In genomic region chr20:52193133-52193532, GRCh38 we compare ENCODE assay signal across 11 cellular contexts. TPM values are rescaled to one million over a fixed set of nuclear protein-coding genes. Genes with fewer than 3 reads are reported as not detected.
A peak's percentile ranks its signal among the peaks of the same experiment; 100 is the strongest.
DNase-seq lines count a peak whose midpoint lies in the region; ATAC-seq and TF ChIP-seq lines count a peak whose summit lies in the region.
"Had no signal": no experiment of that assay in that cellular context is flagged by ENCODE, and none has a peak within 500 bp of the region (broad histone marks: within the 10 kb centered on the region; RNA-seq: fewer than 3 reads in every experiment).

No MANE protein-coding gene starts in this region.

- H3F3A ChIP-seq in PC-9 (ENCODE audit: insufficient read depth, low read depth) = peaks cover 6% of the 10 kb centered on the region; the same call in 1 of the 2 replicates

- peaks cover 18% of the 10 kb centered on the region for H3K4me1 ChIP-seq in PC-9 (replicated peaks; ENCODE audit: insufficient read depth)
- H3K4me1 ChIP-seq: prostate gland had no signal

- H3K4me1 Mint-ChIP-seq in T-helper 2 cell treated with Interferon-gamma antibody and Interleukin-4, amounts not matched to agents 5 μg/mL and 100 μg/mL, for 36 hours (ENCODE audit: low read depth) = peaks cover 17% of the 10 kb centered on the region
- peaks cover 16 to 21% of the 10 kb centered on the region in 2 donors for H3K4me1 Mint-ChIP-seq in natural killer cell

- no peaks in the 10 kb centered on the region for H3K36me3 ChIP-seq in PC-9 (ENCODE audit: low read depth)
- H3K36me3 ChIP-seq: prostate gland, tibial artery had no signal

- TF ChIP-seq CTCF in PC-9 (conservative IDR thresholded peaks at IDR 0.05) = no peak
- no peak for TF ChIP-seq CTCF in natural killer cell (IDR thresholded peaks at IDR 0.05)
- no peak for TF ChIP-seq CTCF in GM13977 (IDR thresholded peaks at IDR 0.05; ENCODE audit: extremely low read depth, insufficient read depth, missing control alignments)

- H3K4me3 ChIP-seq in PC-9 = no peak overlapping the region

- in situ Hi-C loops in KBM-7 (cut with MboI; ENCODE audit: low pct_unique_long_range_greater_than_20kb, low sequenced_read_pairs) = no loop called here
- in situ Hi-C loops in GM13977 (cut with MboI; ENCODE audit: low pct_unique_long_range_greater_than_20kb, low sequenced_read_pairs, unreplicated experiment) = no loop called here

- H4K20me1 ChIP-seq in PC-9 (ENCODE audit: insufficient read depth) = peaks cover 10% of the 10 kb centered on the region; the same call in 1 of the 2 replicates

- no peaks in the 10 kb centered on the region for H3K27me3 ChIP-seq in PC-9 (ENCODE audit: insufficient read depth, low read depth)
- H3K27me3 ChIP-seq: tibial artery had no signal

- H3K9me2 ChIP-seq in PC-9 (ENCODE audit: insufficient read depth) = no peaks in the 10 kb centered on the region

- peak overlapping the region; percentile 82 for H3K4me3 Mint-ChIP-seq in T-helper 2 cell treated with Interferon-gamma antibody and Interleukin-4, amounts not matched to agents 5 μg/mL and 100 μg/mL, for 36 hours
- H3K4me3 Mint-ChIP-seq in natural killer cell = peak overlapping the region; percentile 83

- BruUV-seq in PC-9 (replicated peaks; lab: Mats Ljungman, UMichigan) = no TSS peak

- DNase-seq in T-helper 2 cell treated with Interferon-gamma antibody and Interleukin-4, amounts not matched to agents 5 μg/mL and 100 μg/mL, for 36 hours (ENCODE audit: low spot score) = no peak
- DNase-seq in T-helper 2 cell (no peak), KBM-7 (peak; percentile 5), PC-9 (no peak), natural killer cell (no peak), GM13977 (ENCODE audit: low spot score) (no peak)
- DNase-seq: SIG-M5, tibial artery had no signal

- intact Hi-C loops in PC-9 (cut with micrococcal nuclease; ENCODE audit: unreplicated experiment) = no loop called here
- intact Hi-C loops in natural killer cell (cut with micrococcal nuclease) = no loop called here

- peak overlapping the region; percentile 92; the same call in 1 of the 2 replicates for H2AFZ ChIP-seq in PC-9

- peak overlapping the region; percentile 93; the same call in 1 of the 2 replicates for H3K4me2 ChIP-seq in PC-9

- H3K27ac Mint-ChIP-seq in T-helper 2 cell treated with Interferon-gamma antibody and Interleukin-4, amounts not matched to agents 5 μg/mL and 100 μg/mL, for 36 hours = no peak overlapping the region
- H3K27ac Mint-ChIP-seq in natural killer cell = peak overlapping the region; percentile 74 to 90

- no peaks in the 10 kb centered on the region for H3K9me3 ChIP-seq in PC-9 (ENCODE audit: insufficient read depth, low read depth)
- H3K9me3 ChIP-seq: prostate gland, tibial artery had no signal

- ATAC-seq in natural killer cell (no peak), HG03095 (IDR thresholded peaks at IDR 0.05; ENCODE audit: unreplicated experiment) (no peak), GM21723 (IDR thresholded peaks at IDR 0.05; ENCODE audit: unreplicated experiment) (no peak)

- POLR2A ChIA-PET in PC-9 (lab: Charles Lee; ENCODE audit: unreplicated experiment) = no interaction called here

- H3K27me3 Mint-ChIP-seq in T-helper 2 cell treated with Interferon-gamma antibody and Interleukin-4, amounts not matched to agents 5 μg/mL and 100 μg/mL, for 36 hours (ENCODE audit: low read depth) = no peaks in the 10 kb centered on the region
- H3K27me3 Mint-ChIP-seq in natural killer cell (ENCODE audit: low read depth in 2 of 2) = no peaks in the 10 kb centered on the region

- peaks cover 28% of the 10 kb centered on the region for H3K79me2 ChIP-seq in PC-9 (ENCODE audit: low read depth)

- CTCF ChIA-PET in PC-9 (lab: Charles Lee) = interaction anchor here (0.7 kb wide), 1 partner anchor 981 kb away, joined by 3 read pairs; no protein-coding TSS in a partner anchor

- H3K9me3 Mint-ChIP-seq in T-helper 2 cell treated with Interferon-gamma antibody and Interleukin-4, amounts not matched to agents 5 μg/mL and 100 μg/mL, for 36 hours = no peaks in the 10 kb centered on the region
- H3K9me3 Mint-ChIP-seq in natural killer cell = no peaks in the 10 kb centered on the region

- H3K27ac ChIP-seq in PC-9 = no peak overlapping the region

- no peaks in the 10 kb centered on the region for H3K36me3 Mint-ChIP-seq in T-helper 2 cell treated with Interferon-gamma antibody and Interleukin-4, amounts not matched to agents 5 μg/mL and 100 μg/mL, for 36 hours (ENCODE audit: low read depth)
- no peaks in the 10 kb centered on the region for H3K36me3 Mint-ChIP-seq in natural killer cell

RNA-seq across cellular contexts. Expression of gene ZFP64, which starts 1.6 kb away (rescaled TPM):
- 40.3 and 49.8 TPM in 2 replicates for total RNA-seq in PC-9 (2021)
- 10 to 100 TPM; 11.7 to 14.8 (median 13.9) TPM for total RNA-seq in natural killer cell
